Comparison of ENCODE assay signal across 9 cellular contexts in genomic region chr6:158793432-158793831, GRCh38. TPM values are rescaled to one million over a fixed set of nuclear protein-coding genes. Genes with fewer than 3 reads are reported as not detected.
DNase-seq lines count a peak whose midpoint lies in the region; ATAC-seq, FAIRE-seq and TF ChIP-seq lines count a peak whose summit lies in the region.
"Had no signal": no experiment of that assay in that cellular context is flagged by ENCODE, and none has a peak within 500 bp of the region (broad histone marks: within the 10 kb centered on the region; RNA-seq: fewer than 3 reads in every experiment).

No MANE protein-coding gene starts in this region.

- SMC1A ChIA-PET in GM12878 (lab: Charles Lee; ENCODE audit: uncharacterized antibody, unreplicated experiment): interaction anchor here (0.6 to 7.5 kb wide), 24 partner anchors 9 to 502 kb away, joined by 3 to 73 read pairs (median 4); no protein-coding TSS in a partner anchor

- H3K4me3 ChIP-seq in GM12878: 0 out of 2 replicates have a peak overlapping the region, but pooled peaks have one; percentile 36
- H3K4me3 ChIP-seq: BLaER1 had no signal

- H2AFZ ChIP-seq in GM12878 (ENCODE audit: control insufficient read depth, low read depth, low read length): no peak overlapping the region

- H3K9ac ChIP-seq in GM12878 (ENCODE audit: control insufficient read depth, insufficient read depth, low read length): no peak overlapping the region
- H3K9ac ChIP-seq: BLaER1 had no signal

- TF ChIP-seq EP300 in GM12878 (IDR thresholded peaks at IDR 0.05; ENCODE audit: borderline replicate concordance in 1 of 2, control insufficient read depth in 1 of 2, low read depth in 2 of 2, low read length in 2 of 2): no peak

- in situ Hi-C loops in GM12878 (cut with MboI): no loop called here

- ATAC-seq in GM21526 (IDR thresholded peaks at IDR 0.05; ENCODE audit: low FRiP score, unreplicated experiment) (peak; percentile 58), GM12878 (peak; percentile 74), memory B cell (ENCODE audit: low read depth) (peak; percentile 52)

- peak; percentile 82 for TF ChIP-seq RAD21 in GM12878 (IDR thresholded peaks at IDR 0.05; ENCODE audit: insufficient read depth, low read depth, low read length)

- intact Hi-C loops in GM12878 (cut with micrococcal nuclease; ENCODE audit: unreplicated experiment): loop anchor here (1.0 to 5.0 kb wide), 5 partner anchors 21 to 179 kb away; no protein-coding TSS in a partner anchor

- H3K27me3 Mint-ChIP-seq in memory B cell: no peaks in the 10 kb centered on the region
- no peaks in the 10 kb centered on the region for H3K27me3 Mint-ChIP-seq in nephron progenitor cell (ENCODE audit: low read depth, poor library complexity)

- TF ChIP-seq POLR2A in GM12878 (IDR thresholded peaks at IDR 0.05; ENCODE audit: low read depth, low read length): no peak

- CTCF ChIA-PET in GM12878 (lab: Yijun Ruan, JAX): interaction anchor here (0.6 to 11.4 kb wide), 31 partner anchors 8 to 574 kb away, joined by 3 to 127 read pairs (median 4); partner anchors contain the start of genes EZR, RSPH3 and SYTL3

- FAIRE-seq in GM12878 (lab: Jason Lieb, UNC): no peak

- H3K4me1 ChIP-seq in GM12878 (ENCODE audit: control insufficient read depth, insufficient read depth, low read length): peaks cover 65% of the 10 kb centered on the region

- H3K4me3 Mint-ChIP-seq in memory B cell: peak overlapping the region; percentile 34
- H3K4me3 Mint-ChIP-seq in nephron progenitor cell: no peak overlapping the region

- no peak overlapping the region for H3K27ac ChIP-seq in GM12878 (ENCODE audit: control insufficient read depth, insufficient read depth)
- H3K27ac ChIP-seq: BLaER1 had no signal

- BruUV-seq in GM12878 (replicated peaks; lab: Mats Ljungman, UMichigan): no TSS peak

- RAD21 ChIA-PET in GM12878 (lab: Charles Lee; ENCODE audit: unreplicated experiment): interaction anchor here (0.6 to 8.6 kb wide), 29 partner anchors 8 to 579 kb away, joined by 3 to 65 read pairs (median 4); partner anchors contain the start of genes RSPH3 and TAGAP

- H4K20me1 ChIP-seq in GM12878 (ENCODE audit: control insufficient read depth, insufficient read depth): peaks cover 5% of the 10 kb centered on the region; the same call in 1 of the 2 replicates

- peaks cover 59% of the 10 kb centered on the region for H3K4me1 Mint-ChIP-seq in memory B cell
- H3K4me1 Mint-ChIP-seq in nephron progenitor cell: peaks cover 28% of the 10 kb centered on the region

- H3K27me3 ChIP-seq in GM12878 (replicated peaks in 1 of 2; ENCODE audit: control insufficient read depth in 2 of 2, insufficient read depth in 2 of 2, low read length in 1 of 2): no peaks in the 10 kb centered on the region
- H3K27me3 ChIP-seq: BLaER1 had no signal

- DNase-seq in NCI-H146 (lab: John Stamatoyannopoulos, UW) (peak; percentile 11), NCI-H146 treated with DMSO at 0.1 percent for 48 hours (lab: John Stamatoyannopoulos, UW; ENCODE audit: unreplicated experiment) (no peak), M059J (ENCODE audit: low read depth) (peak; percentile 72), GM12878 (ENCODE audit: low read depth, low spot score) (no peak), memory B cell (ENCODE audit: low spot score in 2 of 2) (peak in 1 of 2 donors; percentile 40), DMS153 treated with DMSO at 0.1 percent for 48 hours (lab: John Stamatoyannopoulos, UW; ENCODE audit: unreplicated experiment) (no peak), nephron progenitor cell (no peak)

- peaks cover 28% of the 10 kb centered on the region for H3K36me3 Mint-ChIP-seq in memory B cell
- H3K36me3 Mint-ChIP-seq in nephron progenitor cell (ENCODE audit: low read depth): peaks cover 14% of the 10 kb centered on the region

- no peaks in the 10 kb centered on the region; the same call in 2 of the 3 replicates for H3K9me3 ChIP-seq in GM12878 (replicated peaks; ENCODE audit: control insufficient read depth, insufficient read depth, low read length)

- peak; percentile 62 to 69 (median 68) for TF ChIP-seq CTCF in GM12878 (IDR thresholded peaks at IDR 0.05 in 2 of 3, conservative IDR thresholded peaks at IDR 0.05 in 1 of 3; ENCODE audit: control insufficient read depth in 2 of 3, extremely low read depth in 1 of 3, insufficient read depth in 1 of 3, low read depth in 3 of 3, low read length in 3 of 3)
- no peak for TF ChIP-seq CTCF in nephron progenitor cell (IDR thresholded peaks at IDR 0.05)

- WGBS in GM12878 (ENCODE audit: insufficient coverage, insufficient replicate concordance, low lambda C conversion rate, missing lambda C conversion rate): 0% methylated on average over 1 of the region's 1 CpG

- H3K27ac Mint-ChIP-seq in memory B cell (peak overlapping the region; percentile 86), nephron progenitor cell (no peak overlapping the region)

- H3K79me2 ChIP-seq in GM12878 (ENCODE audit: control insufficient read depth, insufficient read depth, low read length): peaks cover 89% of the 10 kb centered on the region

- H3K9me3 Mint-ChIP-seq in memory B cell (no peaks in the 10 kb centered on the region), nephron progenitor cell (no peaks in the 10 kb centered on the region)

- peaks cover 0 to 24% of the 10 kb centered on the region in 2 experiments; a peak in 3 of 4 replicates for H3K36me3 ChIP-seq in GM12878 (ENCODE audit: control insufficient read depth in 2 of 2, insufficient read depth in 2 of 2, low read length in 1 of 2)

- peak overlapping the region; percentile 36 for H3K4me2 ChIP-seq in GM12878 (ENCODE audit: control insufficient read depth, insufficient read depth)

- POLR2A ChIA-PET in GM12878 (lab: Charles Lee): interaction anchor here (0.7 to 5.0 kb wide), 9 partner anchors 8 to 193 kb away, joined by 3 to 27 read pairs (median 5); partner anchors contain the start of gene EZR

TF ChIP-seq in GM12878, 131 proteins besides CTCF, POLR2A, EP300 and RAD21:
- TF ChIP-seq MLLT1 (IDR thresholded peaks at IDR 0.05) (no peak), PML (IDR thresholded peaks at IDR 0.05; ENCODE audit: low read length) (no peak), POU2F2 (IDR thresholded peaks at IDR 0.05; ENCODE audit: borderline replicate concordance, low read depth, low read length) (no peak), MEF2A (IDR thresholded peaks at IDR 0.05; ENCODE audit: insufficient read depth, low read depth, low read length) (no peak), JUND (IDR thresholded peaks at IDR 0.05; ENCODE audit: low read depth, low read length) (peak; percentile 18; the same call in 1 of the 2 replicates), SMC3 (IDR thresholded peaks at IDR 0.05; ENCODE audit: borderline replicate concordance, low read length) (peak; percentile 54), RUNX3 (IDR thresholded peaks at IDR 0.05; ENCODE audit: low read length) (peak; percentile 18; the same call in 1 of the 2 replicates), MTA2 (IDR thresholded peaks at IDR 0.05; ENCODE audit: low read depth) (no peak), IRF4 (IDR thresholded peaks at IDR 0.05; ENCODE audit: low read depth, low read length) (0 out of 2 replicates have a peak, but pooled peaks have one; percentile 30), ZNF24 (IDR thresholded peaks at IDR 0.05) (no peak), BHLHE40 (IDR thresholded peaks at IDR 0.05; ENCODE audit: borderline replicate concordance in 1 of 2, low read depth in 2 of 2, low read length in 1 of 2) (0 out of 4 replicates have a peak, but pooled peaks of 1 of the 2 experiments have one; percentile 27), RB1 (IDR thresholded peaks at IDR 0.05; ENCODE audit: borderline replicate concordance) (no peak), ZNF207 (IDR thresholded peaks at IDR 0.05; ENCODE audit: borderline replicate concordance) (no peak), WRNIP1 (IDR thresholded peaks at IDR 0.05; ENCODE audit: borderline replicate concordance, low read depth, low read length) (no peak), ATF7 (IDR thresholded peaks at IDR 0.05; ENCODE audit: low read depth) (no peak)

RNA-seq across cellular contexts. Expression of gene EZR, which starts 25.7 kb away (rescaled TPM):
- total RNA-seq in M059J (2014; rRNA removed; shearing (Covaris generic)): 139 and 224 TPM in 2 replicates
- 54.4 and 55.1 TPM in 2 replicates for total RNA-seq in GM12878 (2013; cell fraction: nucleolus; rRNA removed)
- total RNA-seq in GM12878 (2014; rRNA removed): 189 and 200 TPM in 2 replicates
- 155 and 160 TPM in 2 replicates for total RNA-seq in GM12878 (2014; rRNA removed; fragmentation: Illumina TruSeq; extraction: Trizol)
- total RNA-seq in GM12878 (2021): 248 and 249 TPM in 2 replicates
- 148 TPM for polyA plus RNA-seq in GM12878 (2011; ENCODE audit: low read depth)
- 93.4 and 128 TPM in 2 replicates for polyA plus RNA-seq in GM12878 (2011; rRNA removed)
- 112 and 120 TPM in 2 replicates for polyA plus RNA-seq in GM12878 (2011; cell fraction: cytosol; rRNA removed)
- 120 and 221 TPM in 2 replicates for polyA plus RNA-seq in GM12878 (2011; cell fraction: nucleus; rRNA removed)
- polyA plus RNA-seq in GM12878 (2012): 164 and 171 TPM in 2 replicates
- polyA plus RNA-seq in GM12878 (2014; fragmentation: Illumina TruSeq; extraction: Trizol): 141 and 160 TPM in 2 replicates
- 10 to 100 TPM; 79.1 to 98.6 TPM for polyA plus RNA-seq in GM12878 (2014; fragmentation: Nextera tagmentation; extraction: Ambion mirVana)
- 162 and 171 TPM in 2 replicates for polyA plus RNA-seq in GM12878 (2014; rRNA removed)
- 100 to 1,000 TPM; 277 to 282 TPM for polyA plus RNA-seq in GM12878 (2016; fragmentation: Nextera tagmentation; extraction: Ambion mirVana)
- 93.4 and 100 TPM in 2 replicates for polyA minus RNA-seq in GM12878 (2011; rRNA and poly(A)+ RNA removed)
- 46.6 and 47.4 TPM in 2 replicates for polyA minus RNA-seq in GM12878 (2011; cell fraction: cytosol; rRNA and poly(A)+ RNA removed)
- polyA minus RNA-seq in GM12878 (2011; cell fraction: nucleus; rRNA and poly(A)+ RNA removed): 24.4 and 59.1 TPM in 2 replicates

Comparison
In these comparisons a context has a peak if more than half of its experiments do, and no peak if none do; other contexts are left out.
1. DNase-seq: peak in NCI-H146 (single experiment) and M059J (single experiment); none in NCI-H146 treated with DMSO at 0.1 percent for 48 hours (single experiment), GM12878 (single experiment), DMS153 treated with DMSO at 0.1 percent for 48 hours (single experiment) and nephron progenitor cell (single experiment).
2. Peak in every context shown above with its lines, with median percentiles within 50 percentile points of each other: ATAC-seq.